14 cellular contexts compared by ENCODE assay signal in genomic region chr1:157390646-157391045, GRCh38.
DNase-seq lines count a peak whose midpoint lies in the region; ATAC-seq, FAIRE-seq and TF ChIP-seq lines count a peak whose summit lies in the region.
"Had no signal": no experiment of that assay in that cellular context is flagged by ENCODE, and none has a peak within 500 bp of the region (broad histone marks: within the 10 kb centered on the region; RNA-seq: fewer than 3 reads in every experiment).

No MANE protein-coding gene starts in this region.

- peaks cover 7% of the 10 kb centered on the region for H3K9me3 Mint-ChIP-seq in MCF 10A (ENCODE audit: unreplicated experiment)
- H3K9me3 Mint-ChIP-seq in CD14-positive monocyte: peaks cover 0 to 4% (median 0%) of the 10 kb centered on the region in 7 donors
- no peaks in the 10 kb centered on the region for H3K9me3 Mint-ChIP-seq in effector memory CD8-positive, alpha-beta T cell
- H3K9me3 Mint-ChIP-seq: activated T-helper 1 cell treated with anti-CD3 and anti-CD28 coated beads, Interleukin-12 subunit alpha, Interleukin-12 subunit beta, Interleukin-2, Interleukin-4 antibody, amounts not matched to agents 30 ng/mL and 10 ng/mL and 1 ng/mL, durations not matched to agents 14 hours and 24 hours and 36 hours had no signal

- no peaks in the 10 kb centered on the region for H3K36me3 ChIP-seq in breast epithelium
- H3K36me3 ChIP-seq: colonic mucosa, SJCRH30 had no signal

- BruUV-seq in MCF 10A (replicated peaks; lab: Mats Ljungman, UMichigan): no TSS peak

- H3K4me3 Mint-ChIP-seq in MCF 10A (ENCODE audit: unreplicated experiment) (peak overlapping the region; percentile 13), CD14-positive monocyte (no peak overlapping the region)
- H3K4me3 Mint-ChIP-seq in effector memory CD8-positive, alpha-beta T cell: no peak overlapping the region
- H3K4me3 Mint-ChIP-seq: activated T-helper 1 cell treated with anti-CD3 and anti-CD28 coated beads, Interleukin-12 subunit alpha, Interleukin-12 subunit beta, Interleukin-2, Interleukin-4 antibody, amounts not matched to agents 30 ng/mL and 10 ng/mL and 1 ng/mL, durations not matched to agents 14 hours and 24 hours and 36 hours had no signal

- DNase-seq in MCF 10A (ENCODE audit: unreplicated experiment) (peak; percentile 73), breast epithelium (ENCODE audit: low spot score in 2 of 2) (no peak), amniotic stem cell (lab: John Stamatoyannopoulos, UW) (peak; percentile 1), foreskin keratinocyte (peak; percentile 75 to 88), stromal cell of bone marrow (ENCODE audit: low read depth) (peak; percentile 25), CD14-positive monocyte (ENCODE audit: low spot score) (no peak), GM19239 (ENCODE audit: insufficient read length, low spot score) (no peak)
- no peak for DNase-seq in effector memory CD8-positive, alpha-beta T cell
- DNase-seq: colonic mucosa, GF-D8, KBM-7, SJCRH30 had no signal

- H3K27ac Mint-ChIP-seq in MCF 10A (ENCODE audit: low read depth, unreplicated experiment) (peak overlapping the region; percentile 36), CD14-positive monocyte (no peak overlapping the region)
- H3K27ac Mint-ChIP-seq in effector memory CD8-positive, alpha-beta T cell: no peak overlapping the region
- H3K27ac Mint-ChIP-seq: activated T-helper 1 cell treated with anti-CD3 and anti-CD28 coated beads, Interleukin-12 subunit alpha, Interleukin-12 subunit beta, Interleukin-2, Interleukin-4 antibody, amounts not matched to agents 30 ng/mL and 10 ng/mL and 1 ng/mL, durations not matched to agents 14 hours and 24 hours and 36 hours had no signal

- H3K4me1 ChIP-seq in breast epithelium (no peaks in the 10 kb centered on the region), foreskin keratinocyte (peaks cover 6% of the 10 kb centered on the region)
- H3K4me1 ChIP-seq: colonic mucosa, SJCRH30 had no signal

- H3K36me3 Mint-ChIP-seq in MCF 10A (ENCODE audit: insufficient read depth, unreplicated experiment): no peaks in the 10 kb centered on the region
- H3K36me3 Mint-ChIP-seq in CD14-positive monocyte: no peaks in the 10 kb centered on the region
- no peaks in the 10 kb centered on the region for H3K36me3 Mint-ChIP-seq in effector memory CD8-positive, alpha-beta T cell (ENCODE audit: insufficient read depth)

- intact Hi-C loops in MCF 10A (cut with micrococcal nuclease) (no loop called here), breast epithelium (cut with DNase I; ENCODE audit: low total_unique reads) (no loop called here), CD14-positive monocyte (cut with micrococcal nuclease) (no loop called here)

- no peak for FAIRE-seq in GM19239 (lab: Jason Lieb, UNC)

- CTCF ChIA-PET in MCF 10A (lab: Yijun Ruan, JAX): interaction anchor here (0.7 to 2.3 kb wide), 5 partner anchors 15 to 105 kb away, joined by 3 to 14 read pairs (median 5); no protein-coding TSS in a partner anchor

- H3K27me3 ChIP-seq in breast epithelium (no peaks in the 10 kb centered on the region), foreskin keratinocyte (no peaks in the 10 kb centered on the region)
- H3K27me3 ChIP-seq: colonic mucosa, SJCRH30 had no signal

- peak; percentile 98 for ATAC-seq in foreskin keratinocyte
- no peak for ATAC-seq in effector memory CD8-positive, alpha-beta T cell (replicated peaks)

- H3K9me3 ChIP-seq in breast epithelium: no peaks in the 10 kb centered on the region
- H3K9me3 ChIP-seq: colonic mucosa, SJCRH30 had no signal

- H3K4me1 Mint-ChIP-seq in MCF 10A (ENCODE audit: insufficient read depth, unreplicated experiment): peaks cover 19% of the 10 kb centered on the region
- H3K4me1 Mint-ChIP-seq in CD14-positive monocyte: no peaks in the 10 kb centered on the region
- no peaks in the 10 kb centered on the region for H3K4me1 Mint-ChIP-seq in effector memory CD8-positive, alpha-beta T cell (ENCODE audit: low read depth in 2 of 2)

- no peak for TF ChIP-seq CTCF in MCF 10A (IDR thresholded peaks at IDR 0.05; ENCODE audit: unreplicated experiment)
- no peak for TF ChIP-seq CTCF in breast epithelium (IDR thresholded peaks at IDR 0.05)
- no peak for TF ChIP-seq CTCF in foreskin keratinocyte (conservative IDR thresholded peaks at IDR 0.05)
- TF ChIP-seq CTCF in CD14-positive monocyte (IDR thresholded peaks at IDR 0.05): no peak

- no peak overlapping the region for H3K4me3 ChIP-seq in breast epithelium
- H3K4me3 ChIP-seq: colonic mucosa, SJCRH30 had no signal

- POLR2A ChIA-PET in MCF 10A (lab: Yijun Ruan, JAX): interaction anchor here (0.7 kb wide), 1 partner anchor 550 kb away, joined by 3 read pairs; no protein-coding TSS in a partner anchor

- H3K27me3 Mint-ChIP-seq in MCF 10A (ENCODE audit: insufficient read depth, unreplicated experiment): no peaks in the 10 kb centered on the region
- peaks cover 3 to 5% (median 4%) of the 10 kb centered on the region in 3 donors for H3K27me3 Mint-ChIP-seq in CD14-positive monocyte (ENCODE audit: low read depth in 3 of 3)
- H3K27me3 Mint-ChIP-seq in effector memory CD8-positive, alpha-beta T cell: peaks cover 66 to 67% of the 10 kb centered on the region in 2 donors

- no peak overlapping the region for H3K27ac ChIP-seq in breast epithelium
- no peak overlapping the region for H3K27ac ChIP-seq in foreskin keratinocyte
- H3K27ac ChIP-seq: 22Rv1, colonic mucosa, SJCRH30 had no signal

- no peak for TF ChIP-seq POLR2A in breast epithelium (IDR thresholded peaks at IDR 0.05)

Comparison
In these comparisons a context has a peak if more than half of its experiments do, and no peak if none do; other contexts are left out.
1. DNase-seq: peak in MCF 10A (single experiment), amniotic stem cell (single experiment), foreskin keratinocyte (2 of 2) and stromal cell of bone marrow (single experiment); none in breast epithelium (0 of 2), CD14-positive monocyte (single experiment), effector memory CD8-positive, alpha-beta T cell (0 of 3) and GM19239 (single experiment).